Comparison of ENCODE assay signal across 8 cellular contexts in the genomic region with DNA sequence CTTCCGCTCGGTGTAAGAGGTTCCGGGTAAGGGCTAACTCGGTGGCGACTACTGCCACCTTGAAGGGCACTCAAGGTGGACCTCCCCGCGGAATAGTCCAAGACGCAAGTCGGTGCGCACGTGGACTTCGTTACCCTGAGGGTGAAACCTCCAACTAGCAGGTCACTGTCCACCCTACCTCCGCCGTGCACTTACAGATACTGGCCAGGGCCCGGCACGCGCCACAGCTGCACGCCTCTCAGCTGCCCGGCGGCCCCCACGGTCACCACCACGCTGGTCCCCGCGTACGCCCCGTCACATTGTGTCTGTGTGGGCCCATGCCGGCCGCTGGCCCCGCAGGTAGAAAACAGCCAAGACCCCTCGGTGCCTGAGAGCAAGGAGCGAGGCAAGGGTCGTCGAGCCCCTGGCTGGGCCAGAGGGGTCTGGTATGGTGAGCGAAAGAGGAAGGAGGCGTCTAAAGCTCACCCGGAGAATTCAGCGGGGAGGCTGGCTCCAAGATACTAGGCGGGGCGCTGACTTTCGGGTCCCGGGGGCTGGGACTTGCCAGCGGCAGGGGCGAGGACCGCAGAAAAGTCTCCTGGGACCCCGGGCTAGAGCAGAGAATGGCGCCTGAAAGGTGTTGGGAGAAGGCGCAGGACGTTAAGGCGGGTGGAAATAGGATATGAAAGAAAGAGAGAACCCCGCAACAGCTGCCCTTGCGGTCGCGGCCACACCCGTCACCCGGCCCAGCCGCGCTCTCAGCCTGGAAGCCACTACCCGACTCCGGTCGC. TPM values are rescaled to one million over a fixed set of nuclear protein-coding genes. Genes with fewer than 3 reads are reported as not detected.
DNase-seq lines count a peak whose midpoint lies in the region; ATAC-seq, FAIRE-seq and TF ChIP-seq lines count a peak whose summit lies in the region.

No MANE protein-coding gene starts in this region.

- H3K4me1 Mint-ChIP-seq in CD4-positive, alpha-beta memory T cell = peaks cover 6 to 33% (median 24%) of the 10 kb centered on the region in 4 donors
- H3K4me1 Mint-ChIP-seq in type B pancreatic cell (ENCODE audit: unreplicated experiment) = peaks cover 4% of the 10 kb centered on the region

- FAIRE-seq in K562 (lab: Jason Lieb, UNC) = no peak

- H2AFZ ChIP-seq in MM.1S (ENCODE audit: low read length) (no peak overlapping the region), K562 (ENCODE audit: low read depth, low read length) (peak overlapping the region; percentile 97)

- DNase-seq in CD4-positive, alpha-beta memory T cell = peak in 2 of 5 donors; percentile 26 to 38
- no peak for DNase-seq in MM.1S
- peak; percentile 63 to 71 (median 70) for DNase-seq in K562 (ENCODE audit: extremely low read depth in 1 of 4, low spot score in 3 of 4)
- DNase-seq in lung (ENCODE audit: low spot score) = no peak
- DNase-seq in type B pancreatic cell (ENCODE audit: extremely low spot score, unreplicated experiment) = no peak
- no peak for DNase-seq in KG1 (lab: John Stamatoyannopoulos, UW)
- DNase-seq in SKM-1 treated with dmso at 0.1 percent for 144 hours (lab: John Stamatoyannopoulos, UW; ENCODE audit: unreplicated experiment) = no peak

- H3K79me2 ChIP-seq in MM.1S (ENCODE audit: low read length) (no peaks in the 10 kb centered on the region), K562 (ENCODE audit: control insufficient read depth, insufficient read depth, low read length) (no peaks in the 10 kb centered on the region; the same call in 2 of the 3 replicates)

- H3K4me1 ChIP-seq in CD4-positive, alpha-beta memory T cell (ENCODE audit: insufficient read depth, low read length) = peaks cover 27% of the 10 kb centered on the region
- H3K4me1 ChIP-seq in MM.1S (ENCODE audit: low read length) (no peaks in the 10 kb centered on the region), K562 (replicated peaks in 1 of 2; ENCODE audit: control insufficient read depth in 2 of 2, insufficient read depth in 2 of 2, low read length in 2 of 2) (peaks cover 9 to 30% of the 10 kb centered on the region in 2 experiments; a peak in 4 of 5 replicates), lung (ENCODE audit: control insufficient read depth in 2 of 2, insufficient read depth in 2 of 2, low read length in 2 of 2) (peaks cover 4 to 16% of the 10 kb centered on the region in 2 donors)

- CTCF ChIA-PET in CD4-positive, alpha-beta memory T cell (lab: Charles Lee; ENCODE audit: partially characterized antibody) = no interaction called here
- CTCF ChIA-PET in K562 (lab: Yijun Ruan, JAX; ENCODE audit: low intra/inter-chr PET ratio) = no interaction called here

- TF ChIP-seq RAD21 in K562 (CRISPR knock-in tag; conservative IDR thresholded peaks at IDR 0.05 in 1 of 2, IDR thresholded peaks at IDR 0.05 in 1 of 2) = no peak

- WGBS in K562 (ENCODE audit: insufficient coverage, low coverage, missing lambda C conversion rate) = 52% methylated on average over 55 of the region's 60 CpGs
- 5 to 6% methylated on average over 60 of the region's 60 CpGs for WGBS in lung, 2 donors

- H3K27ac ChIP-seq in CD4-positive, alpha-beta memory T cell (ENCODE audit: low read depth, low read length) = no peak overlapping the region
- no peak overlapping the region for H3K27ac ChIP-seq in MM.1S (ENCODE audit: low read length)
- H3K27ac ChIP-seq in K562 (ENCODE audit: extremely low read depth, low read depth, low read length) = peak overlapping the region; percentile 66
- H3K27ac ChIP-seq in lung (ENCODE audit: low read depth in 1 of 2, low read length in 1 of 2) = no peak overlapping the region

- no peaks in the 10 kb centered on the region for H3F3A ChIP-seq in MM.1S (ENCODE audit: insufficient read depth, low read length)

- no peaks in the 10 kb centered on the region for H3K9me2 ChIP-seq in MM.1S (replicated peaks; ENCODE audit: insufficient read depth, low read length)

- BruUV-seq in K562 (replicated peaks; lab: Mats Ljungman, UMichigan) = no TSS peak

- H3K4me3 ChIP-seq in CD4-positive, alpha-beta memory T cell (ENCODE audit: low read length in 2 of 2) = peak overlapping the region; percentile 52 to 57
- peak overlapping the region; percentile 36 for H3K4me3 ChIP-seq in MM.1S (ENCODE audit: low read length)
- peak overlapping the region; percentile 47 for H3K4me3 ChIP-seq in K562
- H3K4me3 ChIP-seq in lung = peak overlapping the region; percentile 39

- ATAC-seq in K562 = peak; percentile 81
- ATAC-seq in lung (ENCODE audit: insufficient read depth, low FRiP score) = no peak
- ATAC-seq in GM21367 (IDR thresholded peaks at IDR 0.05; ENCODE audit: unreplicated experiment) = no peak

- H3K27me3 ChIP-seq in CD4-positive, alpha-beta memory T cell (ENCODE audit: insufficient read depth, low read length) = peaks cover 17% of the 10 kb centered on the region
- H3K27me3 ChIP-seq in MM.1S (replicated peaks; ENCODE audit: insufficient read depth, low read length) = peaks cover 12% of the 10 kb centered on the region
- H3K27me3 ChIP-seq in K562 (ENCODE audit: control insufficient read depth in 2 of 2, insufficient read depth in 2 of 2, low read length in 2 of 2) = no peaks in the 10 kb centered on the region
- no peaks in the 10 kb centered on the region for H3K27me3 ChIP-seq in lung (ENCODE audit: control insufficient read depth, insufficient read depth)

- peaks cover 0 to 3% of the 10 kb centered on the region in 2 donors for H3K36me3 Mint-ChIP-seq in CD4-positive, alpha-beta memory T cell
- H3K36me3 Mint-ChIP-seq in type B pancreatic cell = peaks cover 11% of the 10 kb centered on the region

- TF ChIP-seq CTCF in MM.1S (IDR thresholded peaks at IDR 0.05; ENCODE audit: low read length) (no peak), K562 (IDR thresholded peaks at IDR 0.05 in 2 of 3, conservative IDR thresholded peaks at IDR 0.05 in 1 of 3; ENCODE audit: insufficient read depth in 2 of 3, low read depth in 1 of 3, low read length in 3 of 3) (no peak), lung (IDR thresholded peaks at IDR 0.05; ENCODE audit: control extremely low read depth, extremely low read depth) (no peak), type B pancreatic cell (conservative IDR thresholded peaks at IDR 0.05) (no peak)

- H4K20me1 ChIP-seq in MM.1S (ENCODE audit: insufficient read depth, low read length) (no peaks in the 10 kb centered on the region), K562 (replicated peaks; ENCODE audit: control insufficient read depth, insufficient read depth, low read length) (no peaks in the 10 kb centered on the region)

- peak overlapping the region in 5 of 7 donors; percentile 65 to 74 (median 66) for H3K27ac Mint-ChIP-seq in CD4-positive, alpha-beta memory T cell
- H3K27ac Mint-ChIP-seq in type B pancreatic cell = no peak overlapping the region

- TF ChIP-seq EP300 in K562 (IDR thresholded peaks at IDR 0.05; ENCODE audit: low read length) = no peak

- TF ChIP-seq POLR2A in K562 (conservative IDR thresholded peaks at IDR 0.05) = no peak

- POLR2A ChIA-PET in CD4-positive, alpha-beta memory T cell (lab: Charles Lee; ENCODE audit: partially characterized antibody) = interaction anchor here (1.7 to 1.8 kb wide), 2 partner anchors 19 to 109 kb away, joined by 4 to 5 read pairs; partner anchors contain the start of gene ITPKA
- POLR2A ChIA-PET in K562 (lab: Yijun Ruan, JAX) = interaction anchor here (0.5 to 1.0 kb wide), 4 partner anchors 17 to 65 kb away, joined by 3 read pairs; partner anchors contain the start of gene ITPKA

- intact Hi-C loops in CD4-positive, alpha-beta memory T cell (cut with micrococcal nuclease) = loop anchor here (2.0 kb wide), 1 partner anchor 48 kb away; no protein-coding TSS in a partner anchor
- intact Hi-C loops in K562 (cut with micrococcal nuclease) = loop anchor here (2.0 kb wide), 1 partner anchor 18 kb away; no protein-coding TSS in a partner anchor

- H3K9me1 ChIP-seq in K562 (ENCODE audit: control insufficient read depth, insufficient read depth, low read length) = peaks cover 3% of the 10 kb centered on the region

- H3K9me3 Mint-ChIP-seq in CD4-positive, alpha-beta memory T cell = no peaks in the 10 kb centered on the region
- H3K9me3 Mint-ChIP-seq in type B pancreatic cell = no peaks in the 10 kb centered on the region

- in situ Hi-C loops in K562 (cut with MboI) = no loop called here

- H3K4me3 Mint-ChIP-seq in CD4-positive, alpha-beta memory T cell = peak overlapping the region; percentile 81 to 86 (median 83)
- peak overlapping the region; percentile 82 for H3K4me3 Mint-ChIP-seq in type B pancreatic cell

- peaks cover 10 to 13% of the 10 kb centered on the region in 2 donors for H3K27me3 Mint-ChIP-seq in CD4-positive, alpha-beta memory T cell
- H3K27me3 Mint-ChIP-seq in type B pancreatic cell = peaks cover 56% of the 10 kb centered on the region

- no peaks in the 10 kb centered on the region for H3K36me3 ChIP-seq in CD4-positive, alpha-beta memory T cell (ENCODE audit: insufficient read depth, low read length)
- H3K36me3 ChIP-seq in MM.1S (replicated peaks; ENCODE audit: insufficient read depth, low read length) (no peaks in the 10 kb centered on the region), K562 (ENCODE audit: control insufficient read depth, insufficient read depth, low read length) (peaks cover 7% of the 10 kb centered on the region; the same call in 2 of the 3 replicates), lung (ENCODE audit: control insufficient read depth in 2 of 2, insufficient read depth in 2 of 2, low read length in 2 of 2) (peaks cover 0 to 2% of the 10 kb centered on the region in 2 donors)

- no peaks in the 10 kb centered on the region for H3K9me3 ChIP-seq in CD4-positive, alpha-beta memory T cell (ENCODE audit: control insufficient read depth in 1 of 2, low read length in 2 of 2)
- H3K9me3 ChIP-seq in MM.1S (replicated peaks; ENCODE audit: insufficient read depth, low read length) = no peaks in the 10 kb centered on the region
- H3K9me3 ChIP-seq in K562 (replicated peaks; ENCODE audit: control insufficient read depth, insufficient read depth, low read depth, low read length) = no peaks in the 10 kb centered on the region
- H3K9me3 ChIP-seq in lung (ENCODE audit: control insufficient read depth in 2 of 2, insufficient read depth in 1 of 2, low read length in 1 of 2) = no peaks in the 10 kb centered on the region

- H3K9ac ChIP-seq in MM.1S (ENCODE audit: low read length) (no peak overlapping the region), K562 (ENCODE audit: insufficient read depth in 1 of 2, low read depth in 2 of 2, low read length in 2 of 2) (peak overlapping the region; percentile 67 to 89)

- H3K4me2 ChIP-seq in MM.1S (ENCODE audit: low read depth, low read length) (peak overlapping the region; percentile 83), K562 (ENCODE audit: insufficient read depth, low read length) (peak overlapping the region; percentile 85)

RNA-seq across cellular contexts. Expression of gene LTK, which starts 0.9 kb away (rescaled TPM):
- 1 to 10 TPM; 3.7 to 3.8 TPM for total RNA-seq in CD4-positive, alpha-beta memory T cell
- 1 to 10 TPM; 1.9 to 5.1 TPM for polyA plus RNA-seq in CD4-positive, alpha-beta memory T cell
- 13.3 and 30.8 TPM in 2 replicates for total RNA-seq in K562 (2011; cell fraction: chromatin; rRNA removed; ENCODE audit: low replicate concordance)
- 17.5 and 19.0 TPM in 2 replicates for total RNA-seq in K562 (2011; cell fraction: nucleolus; rRNA removed)
- total RNA-seq in K562 (2011; cell fraction: nucleoplasm; rRNA removed) = 14.6 and 15.8 TPM in 2 replicates
- total RNA-seq in K562 (2014; rRNA removed) = 2.7 TPM in 2 replicates
- 0.77 and 1.1 TPM in 2 replicates for total RNA-seq in K562 (2014; rRNA removed; fragmentation: Illumina TruSeq; extraction: Trizol)
- 1.8 TPM in 2 replicates for total RNA-seq in K562 (2015; rRNA removed; fragmentation: Illumina TruSeq; extraction: Trizol)
- total RNA-seq in K562 (2021) = 3.7 and 4.4 TPM in 2 replicates
- polyA plus RNA-seq in K562 (2011; rRNA removed) = 1.7 and 2.8 TPM in 2 replicates
- 1.7 and 2.1 TPM in 2 replicates for polyA plus RNA-seq in K562 (2011; cell fraction: cytosol; rRNA removed)
- 22.2 and 32.4 TPM in 2 replicates for polyA plus RNA-seq in K562 (2011; cell fraction: nucleus; rRNA removed)
- 5.2 and 20.8 TPM in 2 replicates for polyA plus RNA-seq in K562 (2012)
- 2.7 and 3.1 TPM in 2 replicates for polyA plus RNA-seq in K562 (2014; fragmentation: Illumina TruSeq; extraction: Trizol)
- polyA plus RNA-seq in K562 (2014; fragmentation: Nextera tagmentation; extraction: Ambion mirVana) = under 1 TPM; 0.25 to 0.31 TPM
- polyA plus RNA-seq in K562 (2014; rRNA removed) = 4.3 and 4.4 TPM in 2 replicates
- 0.39 and 0.70 TPM in 2 replicates for polyA minus RNA-seq in K562 (2011; rRNA and poly(A)+ RNA removed)
- 1.2 TPM in 1 of 2 replicates, not detected in the other for polyA minus RNA-seq in K562 (2011; cell fraction: cytosol; rRNA and poly(A)+ RNA removed)
- polyA minus RNA-seq in K562 (2011; cell fraction: nucleus; rRNA and poly(A)+ RNA removed) = 1.9 and 2.4 TPM in 2 replicates
- 10 to 100 TPM in 1 of 2 donors, 1 to 10 TPM in 1; 1.3 to 10.6 TPM for total RNA-seq in lung
- 1 to 10 TPM; 4.8 to 7.2 TPM for polyA plus RNA-seq in lung
- total RNA-seq in type B pancreatic cell (ENCODE audit: low replicate concordance) = 0.51 and 0.55 TPM in 2 replicates

RNA-seq across cellular contexts. Expression of gene ITPKA, which starts 19.0 kb away (rescaled TPM):
- total RNA-seq in CD4-positive, alpha-beta memory T cell = under 1 TPM in 1 of 2 experiments, not detected in 1; 0.36 TPM
- polyA plus RNA-seq in CD4-positive, alpha-beta memory T cell = under 1 TPM; 0.23 to 0.46 TPM
- 9.4 and 24.3 TPM in 2 replicates for total RNA-seq in K562 (2011; cell fraction: chromatin; rRNA removed; ENCODE audit: low replicate concordance)
- total RNA-seq in K562 (2011; cell fraction: nucleolus; rRNA removed) = 24.0 and 25.1 TPM in 2 replicates
- 8.3 and 12.6 TPM in 2 replicates for total RNA-seq in K562 (2011; cell fraction: nucleoplasm; rRNA removed)
- total RNA-seq in K562 (2014; rRNA removed) (68.4 and 72.3 TPM in 2 replicates), K562 (2014; rRNA removed; fragmentation: Illumina TruSeq; extraction: Trizol) (2.4 and 4.5 TPM in 2 replicates), K562 (2015; rRNA removed; fragmentation: Illumina TruSeq; extraction: Trizol) (11.3 and 13.4 TPM in 2 replicates), K562 (2021) (33.3 and 35.8 TPM in 2 replicates), lung (1 to 10 TPM; 1.9 TPM), type B pancreatic cell (ENCODE audit: low replicate concordance) (1.5 and 1.9 TPM in 2 replicates)
- polyA plus RNA-seq in K562 (2011; rRNA removed) (9.1 and 11.5 TPM in 2 replicates), K562 (2014; fragmentation: Illumina TruSeq; extraction: Trizol) (4.0 and 10.5 TPM in 2 replicates), K562 (2014; fragmentation: Nextera tagmentation; extraction: Ambion mirVana) (under 1 TPM; 0.14 to 0.55 TPM), K562 (2014; rRNA removed) (34.4 and 34.8 TPM in 2 replicates), lung (under 1 TPM; 0.35 to 0.57 TPM)
- 14.0 and 24.3 TPM in 2 replicates for polyA plus RNA-seq in K562 (2011; cell fraction: cytosol; rRNA removed)
- 19.8 and 25.1 TPM in 2 replicates for polyA plus RNA-seq in K562 (2011; cell fraction: nucleus; rRNA removed)
- 18.4 and 67.5 TPM in 2 replicates for polyA plus RNA-seq in K562 (2012)
- 2.2 and 6.8 TPM in 2 replicates for polyA minus RNA-seq in K562 (2011; rRNA and poly(A)+ RNA removed)
- 12.3 and 17.9 TPM in 2 replicates for polyA minus RNA-seq in K562 (2011; cell fraction: cytosol; rRNA and poly(A)+ RNA removed)
- polyA minus RNA-seq in K562 (2011; cell fraction: nucleus; rRNA and poly(A)+ RNA removed) = 7.7 and 8.9 TPM in 2 replicates

RNA-seq across cellular contexts. Expression of gene RPAP1, which starts 31.4 kb away (rescaled TPM):
- 10 to 100 TPM; 50.6 to 52.2 TPM for total RNA-seq in CD4-positive, alpha-beta memory T cell
- 10 to 100 TPM in 1 of 2 donors, 1 to 10 TPM in 1; 5.5 to 18.2 TPM for polyA plus RNA-seq in CD4-positive, alpha-beta memory T cell
- total RNA-seq in K562 (2011; cell fraction: chromatin; rRNA removed; ENCODE audit: low replicate concordance) = 61.6 and 152 TPM in 2 replicates
- total RNA-seq in K562 (2011; cell fraction: nucleolus; rRNA removed) = 73.4 and 82.2 TPM in 2 replicates
- 63.7 and 80.1 TPM in 2 replicates for total RNA-seq in K562 (2011; cell fraction: nucleoplasm; rRNA removed)
- total RNA-seq in K562 (2014; rRNA removed) (23.9 and 36.9 TPM in 2 replicates), K562 (2014; rRNA removed; fragmentation: Illumina TruSeq; extraction: Trizol) (9.4 and 10.0 TPM in 2 replicates), K562 (2015; rRNA removed; fragmentation: Illumina TruSeq; extraction: Trizol) (11.5 and 12.8 TPM in 2 replicates), K562 (2021) (61.2 and 65.7 TPM in 2 replicates), lung (10 to 100 TPM; 23.0 to 37.4 TPM), type B pancreatic cell (ENCODE audit: low replicate concordance) (54.4 and 68.3 TPM in 2 replicates)
- polyA plus RNA-seq in K562 (2011; rRNA removed) (9.2 and 27.7 TPM in 2 replicates), K562 (2014; fragmentation: Illumina TruSeq; extraction: Trizol) (21.6 and 30.8 TPM in 2 replicates), K562 (2014; fragmentation: Nextera tagmentation; extraction: Ambion mirVana) (1 to 10 TPM; 6.5 to 7.0 TPM), K562 (2014; rRNA removed) (18.5 and 24.0 TPM in 2 replicates), lung (10 to 100 TPM; 10.4 TPM)
- 11.9 and 16.1 TPM in 2 replicates for polyA plus RNA-seq in K562 (2011; cell fraction: cytosol; rRNA removed)
- 38.7 and 47.7 TPM in 2 replicates for polyA plus RNA-seq in K562 (2011; cell fraction: nucleus; rRNA removed)
- polyA plus RNA-seq in K562 (2012) = 40.3 and 49.0 TPM in 2 replicates
- 11.8 and 16.9 TPM in 2 replicates for polyA minus RNA-seq in K562 (2011; rRNA and poly(A)+ RNA removed)
- 18.0 and 23.9 TPM in 2 replicates for polyA minus RNA-seq in K562 (2011; cell fraction: cytosol; rRNA and poly(A)+ RNA removed)
- polyA minus RNA-seq in K562 (2011; cell fraction: nucleus; rRNA and poly(A)+ RNA removed) = 21.9 and 27.0 TPM in 2 replicates

RNA-seq across cellular contexts. Expression of gene TYRO3, which starts 46.3 kb away (rescaled TPM):
- under 1 TPM; 0.17 to 0.36 TPM for total RNA-seq in CD4-positive, alpha-beta memory T cell
- polyA plus RNA-seq in CD4-positive, alpha-beta memory T cell = under 1 TPM in 1 of 2 donors, not detected in 1; 0.11 TPM
- 47.2 and 168 TPM in 2 replicates for total RNA-seq in K562 (2011; cell fraction: chromatin; rRNA removed; ENCODE audit: low replicate concordance)
- 109 and 124 TPM in 2 replicates for total RNA-seq in K562 (2011; cell fraction: nucleolus; rRNA removed)
- 103 and 108 TPM in 2 replicates for total RNA-seq in K562 (2011; cell fraction: nucleoplasm; rRNA removed)
- total RNA-seq in K562 (2014; rRNA removed) = 13.6 and 19.6 TPM in 2 replicates
- total RNA-seq in K562 (2014; rRNA removed; fragmentation: Illumina TruSeq; extraction: Trizol) = 11.4 and 17.9 TPM in 2 replicates
- total RNA-seq in K562 (2015; rRNA removed; fragmentation: Illumina TruSeq; extraction: Trizol) = 15.9 and 18.6 TPM in 2 replicates
- 33.5 and 37.6 TPM in 2 replicates for total RNA-seq in K562 (2021)
- polyA plus RNA-seq in K562 (2011; rRNA removed) = 38.4 and 39.6 TPM in 2 replicates
- polyA plus RNA-seq in K562 (2011; cell fraction: cytosol; rRNA removed) = 31.3 and 46.5 TPM in 2 replicates
- 52.1 and 78.7 TPM in 2 replicates for polyA plus RNA-seq in K562 (2011; cell fraction: nucleus; rRNA removed)
- 33.1 and 42.2 TPM in 2 replicates for polyA plus RNA-seq in K562 (2012)
- 29.3 and 34.6 TPM in 2 replicates for polyA plus RNA-seq in K562 (2014; fragmentation: Illumina TruSeq; extraction: Trizol)
- polyA plus RNA-seq in K562 (2014; fragmentation: Nextera tagmentation; extraction: Ambion mirVana) = 1 to 10 TPM; 2.6 to 2.8 TPM
- 18.8 and 19.1 TPM in 2 replicates for polyA plus RNA-seq in K562 (2014; rRNA removed)
- polyA minus RNA-seq in K562 (2011; rRNA and poly(A)+ RNA removed) = 37.1 and 59.8 TPM in 2 replicates
- polyA minus RNA-seq in K562 (2011; cell fraction: cytosol; rRNA and poly(A)+ RNA removed) = 36.1 and 41.3 TPM in 2 replicates
- 26.1 and 33.0 TPM in 2 replicates for polyA minus RNA-seq in K562 (2011; cell fraction: nucleus; rRNA and poly(A)+ RNA removed)
- 10 to 100 TPM; 13.8 to 17.9 TPM for total RNA-seq in lung
- 10 to 100 TPM in 1 of 2 donors, 1 to 10 TPM in 1; 4.2 to 11.5 TPM for polyA plus RNA-seq in lung
- total RNA-seq in type B pancreatic cell (ENCODE audit: low replicate concordance) = 43.0 and 44.1 TPM in 2 replicates

Comparison
In these comparisons a context has a peak if more than half of its experiments do, and no peak if none do; other contexts are left out.
1. DNase-seq: peak in K562 (4 of 4); none in MM.1S (single experiment), lung (single experiment), type B pancreatic cell (single experiment), KG1 (single experiment) and SKM-1 treated with dmso at 0.1 percent for 144 hours (single experiment).
2. Peak in every context shown above with its lines, with median percentiles within 50 percentile points of each other: H3K4me3 ChIP-seq.